ENCODE assay signal across 1 cellular context in genomic region chr7:22488643-22489462, GRCh38.
A peak's percentile ranks its signal among the peaks of the same experiment; 100 is the strongest.
TF ChIP-seq lines count a peak whose summit lies in the region.

No MANE protein-coding gene starts in this region.

TF ChIP-seq in A549, 52 proteins besides CTCF, POLR2A, EP300 and RAD21 (continued from another document):
- peak; percentile 52; the same call in 1 of the 2 replicates for TF ChIP-seq BHLHE40 (IDR thresholded peaks at IDR 0.05; ENCODE audit: low read depth, low read length)
